ENCODE assay signal across 8 cellular contexts in the genomic region with DNA sequence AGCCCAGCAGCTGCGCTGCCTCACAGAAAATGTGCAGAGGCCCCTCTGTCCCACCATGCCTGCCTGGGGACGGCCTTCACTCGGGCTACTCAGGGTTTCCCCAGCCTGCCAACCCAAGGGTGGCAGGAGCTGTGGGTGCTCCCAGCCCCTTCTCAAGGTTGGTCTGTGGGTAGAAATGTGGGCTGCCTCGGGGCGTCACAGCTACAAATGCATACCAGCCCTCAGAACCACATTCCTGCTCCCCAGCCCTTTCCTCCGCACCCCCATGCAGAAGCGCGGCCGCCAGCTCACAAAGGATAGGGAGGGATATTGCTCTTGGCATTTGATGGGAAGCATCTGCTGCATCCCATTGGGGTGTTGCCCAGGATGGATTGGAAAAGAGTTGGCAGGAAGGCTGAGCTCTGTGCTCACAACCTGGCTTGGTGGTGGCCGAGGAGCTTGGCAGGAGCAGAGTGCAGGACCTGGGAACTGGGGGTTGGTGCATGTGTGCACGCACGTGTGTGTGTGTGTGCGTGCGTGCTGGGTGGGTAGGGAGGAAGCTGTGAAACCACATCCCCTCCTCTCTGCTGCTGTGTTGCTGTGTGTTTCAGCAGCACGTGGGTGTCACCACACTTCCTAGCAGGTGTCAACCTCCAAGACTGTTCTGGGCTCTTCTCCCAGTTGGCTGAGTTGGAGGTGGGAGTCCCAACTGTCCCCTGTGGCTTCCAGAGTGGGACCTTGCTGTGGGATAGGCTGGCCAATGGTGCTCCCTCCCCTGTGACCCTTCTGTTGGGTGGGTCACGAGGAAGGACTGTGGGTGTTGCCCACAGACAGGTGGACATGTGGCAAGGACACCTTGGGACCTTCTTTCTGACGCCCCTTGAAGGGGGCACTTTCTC.
DNase-seq lines count a peak whose midpoint lies in the region; ATAC-seq and TF ChIP-seq lines count a peak whose summit lies in the region.

No MANE protein-coding gene starts in this region.

- H3K4me3 Mint-ChIP-seq in activated naive CD4-positive, alpha-beta T cell treated with anti-CD3 and anti-CD28 coated beads, Interleukin-2, amount 10 ng/mL, durations not matched to agents 7 days and 5 days, result peak overlapping the region; percentile 85

- DNase-seq in activated naive CD4-positive, alpha-beta T cell treated with anti-CD3 and anti-CD28 coated beads, Interleukin-2, amount 10 ng/mL, durations not matched to agents 7 days and 5 days, result peak; percentile 92
- DNase-seq in inferior parietal cortex (ENCODE audit: extremely low spot score) (peak; percentile 38), erythroblast (lab: John Stamatoyannopoulos, UW) (no peak), COLO829 (ENCODE audit: low spot score) (no peak)
- peak; percentile 64 for DNase-seq in stimulated activated CD8-positive, alpha-beta memory T cell treated with anti-CD3 and anti-CD28 coated beads, Interleukin-12 subunit alpha, Interleukin-12 subunit beta, amount 100 ng/mL, for 24 hours (ENCODE audit: extremely low read depth)

- no peaks in the 10 kb centered on the region for H3K9me3 Mint-ChIP-seq in activated naive CD4-positive, alpha-beta T cell treated with anti-CD3 and anti-CD28 coated beads, Interleukin-2, amount 10 ng/mL, durations not matched to agents 7 days and 5 days

- TF ChIP-seq CTCF in DOHH2 (IDR thresholded peaks at IDR 0.05; ENCODE audit: low read depth, low read length, poor library complexity, severe bottlenecking), result no peak
- no peak for TF ChIP-seq CTCF in OCI-LY1 (IDR thresholded peaks at IDR 0.05; ENCODE audit: low read length)

- no peaks in the 10 kb centered on the region for H3K27me3 Mint-ChIP-seq in activated naive CD4-positive, alpha-beta T cell treated with anti-CD3 and anti-CD28 coated beads, Interleukin-2, amount 10 ng/mL, durations not matched to agents 7 days and 5 days

- H3K4me3 ChIP-seq in DOHH2 (ENCODE audit: low read length) (peak overlapping the region; percentile 76), OCI-LY1 (ENCODE audit: low read depth, low read length, poor library complexity, severe bottlenecking) (peak overlapping the region; percentile 42)

- peak; percentile 23 for ATAC-seq in GM21737 (IDR thresholded peaks at IDR 0.05; ENCODE audit: unreplicated experiment)

- peak overlapping the region; percentile 86 for H3K9ac ChIP-seq in OCI-LY1 (ENCODE audit: low read length)

- H4K20me1 ChIP-seq in DOHH2 (ENCODE audit: control insufficient read depth, insufficient read depth, low read depth, low read length) (no peaks in the 10 kb centered on the region), OCI-LY1 (ENCODE audit: insufficient read depth, low read length) (no peaks in the 10 kb centered on the region)

- peaks cover 100% of the 10 kb centered on the region for H3K4me1 Mint-ChIP-seq in activated naive CD4-positive, alpha-beta T cell treated with anti-CD3 and anti-CD28 coated beads, Interleukin-2, amount 10 ng/mL, durations not matched to agents 7 days and 5 days

- TF ChIP-seq POLR2A in erythroblast (IDR thresholded peaks at IDR 0.05; ENCODE audit: low read length), result no peak

- H3K9me2 ChIP-seq in DOHH2 (replicated peaks; ENCODE audit: control insufficient read depth, low read length) (no peaks in the 10 kb centered on the region), OCI-LY1 (ENCODE audit: low read depth, low read length) (no peaks in the 10 kb centered on the region)

- no peaks in the 10 kb centered on the region for H3K27me3 ChIP-seq in DOHH2 (ENCODE audit: control insufficient read depth, low read length)
- H3K27me3 ChIP-seq in OCI-LY1 (ENCODE audit: insufficient read depth, low read length), result no peaks in the 10 kb centered on the region

- peaks cover 61% of the 10 kb centered on the region for H3F3A ChIP-seq in DOHH2 (ENCODE audit: control insufficient read depth, insufficient read depth)
- H3F3A ChIP-seq in OCI-LY1 (ENCODE audit: insufficient read depth, low read length), result peaks cover 27% of the 10 kb centered on the region; the same call in 1 of the 2 replicates

- CTCF ChIA-PET in activated naive CD4-positive, alpha-beta T cell treated with anti-CD3 and anti-CD28 coated beads, Interleukin-2, amount 10 ng/mL, durations not matched to agents 7 days and 5 days (lab: Charles Lee), result interaction anchor here (1.0 to 2.2 kb wide), 8 partner anchors 8 to 114 kb away, joined by 3 to 16 read pairs (median 8); no protein-coding TSS in a partner anchor

- H3K27ac Mint-ChIP-seq in activated naive CD4-positive, alpha-beta T cell treated with anti-CD3 and anti-CD28 coated beads, Interleukin-2, amount 10 ng/mL, durations not matched to agents 7 days and 5 days, result peak overlapping the region; percentile 98

- H3K36me3 ChIP-seq in DOHH2 (ENCODE audit: control insufficient read depth, low read length), result peaks cover 70% of the 10 kb centered on the region
- peaks cover 19% of the 10 kb centered on the region; the same call in 1 of the 2 replicates for H3K36me3 ChIP-seq in OCI-LY1 (ENCODE audit: insufficient read depth, low read length)

- peaks cover 97% of the 10 kb centered on the region for H3K4me1 ChIP-seq in DOHH2 (ENCODE audit: control insufficient read depth, low read length)
- H3K4me1 ChIP-seq in OCI-LY1 (ENCODE audit: insufficient read depth, low read length, severe bottlenecking), result peaks cover 100% of the 10 kb centered on the region

- H3K36me3 Mint-ChIP-seq in activated naive CD4-positive, alpha-beta T cell treated with anti-CD3 and anti-CD28 coated beads, Interleukin-2, amount 10 ng/mL, durations not matched to agents 7 days and 5 days, result peaks cover 40% of the 10 kb centered on the region

- H2AFZ ChIP-seq in OCI-LY1 (ENCODE audit: low read length), result no peak overlapping the region

- H3K79me2 ChIP-seq in DOHH2 (ENCODE audit: control insufficient read depth, low read length) (peaks cover 51% of the 10 kb centered on the region), OCI-LY1 (ENCODE audit: insufficient read depth, low read length) (peaks cover 12% of the 10 kb centered on the region; the same call in 1 of the 2 replicates)

- H3K9me3 ChIP-seq in DOHH2 (ENCODE audit: control insufficient read depth, insufficient read depth, low read length), result no peaks in the 10 kb centered on the region
- no peaks in the 10 kb centered on the region for H3K9me3 ChIP-seq in OCI-LY1 (ENCODE audit: low read length)

- H3K27ac ChIP-seq in DOHH2 (ENCODE audit: low read depth, low read length), result peak overlapping the region; percentile 100
- peak overlapping the region; percentile 99 for H3K27ac ChIP-seq in OCI-LY1 (ENCODE audit: low read depth, low read length, poor library complexity, severe bottlenecking)

- H3K4me2 ChIP-seq in DOHH2 (ENCODE audit: low read length) (peak overlapping the region; percentile 97), OCI-LY1 (ENCODE audit: low read length) (peak overlapping the region; percentile 67)

Comparison
In these comparisons a context has a peak if more than half of its experiments do, and no peak if none do; other contexts are left out.
1. DNase-seq: peak in activated naive CD4-positive, alpha-beta T cell treated with anti-CD3 and anti-CD28 coated beads, Interleukin-2, amount 10 ng/mL, durations not matched to agents 7 days and 5 days (single experiment), inferior parietal cortex (single experiment) and stimulated activated CD8-positive, alpha-beta memory T cell treated with anti-CD3 and anti-CD28 coated beads, Interleukin-12 subunit alpha, Interleukin-12 subunit beta, amount 100 ng/mL, for 24 hours (single experiment); none in erythroblast (0 of 2) and COLO829 (single experiment).